Comparison of ENCODE assay signal across 11 cellular contexts in the genomic region with DNA sequence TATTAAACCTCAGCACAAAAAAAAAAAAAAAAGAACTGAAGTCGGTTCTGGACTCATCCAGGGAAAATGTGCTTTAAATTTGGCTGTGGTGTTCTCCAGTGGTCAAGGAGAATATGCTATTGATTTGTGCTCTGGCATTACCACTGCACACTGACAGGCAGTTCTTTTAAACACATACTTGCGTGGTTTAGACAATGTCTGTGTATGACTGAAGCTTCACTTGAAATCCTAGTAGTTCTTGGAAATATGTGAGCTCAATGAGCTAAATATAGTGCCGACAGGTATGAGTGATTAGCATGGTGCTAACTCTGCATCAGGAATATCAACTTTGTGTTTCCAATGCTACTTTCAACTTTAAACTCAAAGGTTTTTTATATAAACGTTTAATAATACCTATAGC.
"Had no signal": no experiment of that assay in that cellular context is flagged by ENCODE, and none has a peak within 500 bp of the region (broad histone marks: within the 10 kb centered on the region; RNA-seq: fewer than 3 reads in every experiment).

No MANE protein-coding gene starts in this region.

- H3K36me3 ChIP-seq: breast epithelium, heart left ventricle, stomach, thyroid gland had no signal

- DNase-seq: activated naive CD4-positive, alpha-beta T cell treated with anti-CD3 and anti-CD28 coated beads, Interleukin-2, amount 10 ng/mL, durations not matched to agents 7 days and 5 days; amniotic stem cell; heart left ventricle; naive B cell; stimulated activated CD4-positive, alpha-beta T cell treated with anti-CD3 and anti-CD28 coated beads, Interleukin-4, amount 100 ng/mL, for 4 hours; stomach; thyroid gland had no signal

- H3K4me3 Mint-ChIP-seq: activated naive CD4-positive, alpha-beta T cell treated with anti-CD3 and anti-CD28 coated beads, Interleukin-2, amount 10 ng/mL, durations not matched to agents 7 days and 5 days; naive B cell had no signal

- H3K27me3 ChIP-seq: breast epithelium, heart left ventricle, stomach, thyroid gland had no signal

- H3K4me1 Mint-ChIP-seq: naive B cell had no signal

- H3K4me1 ChIP-seq: breast epithelium, stomach had no signal

- H3K4me3 ChIP-seq: breast epithelium, heart left ventricle, skin epidermis, stomach, thyroid gland had no signal

- H3K27me3 Mint-ChIP-seq: activated naive CD4-positive, alpha-beta T cell treated with anti-CD3 and anti-CD28 coated beads, Interleukin-2, amount 10 ng/mL, durations not matched to agents 7 days and 5 days; naive B cell had no signal

- H3K27ac Mint-ChIP-seq: activated naive CD4-positive, alpha-beta T cell treated with anti-CD3 and anti-CD28 coated beads, Interleukin-2, amount 10 ng/mL, durations not matched to agents 7 days and 5 days; activated T-helper 2 cell treated with anti-CD3 and anti-CD28 coated beads, Interferon-gamma antibody, Interleukin-2, Interleukin-4, amounts not matched to agents 10 μg/mL and 5 μg/mL and 100 μg/mL, durations not matched to agents 14 hours and 24 hours and 36 hours; naive B cell had no signal

- H3K9me3 ChIP-seq: breast epithelium, stomach, thyroid gland had no signal

- ATAC-seq: esophagus mucosa, heart left ventricle had no signal

- H3K27ac ChIP-seq: breast epithelium, heart left ventricle, skin epidermis, stomach, thyroid gland had no signal
